Comparison of ENCODE assay signal across 9 cellular contexts in the genomic region with DNA sequence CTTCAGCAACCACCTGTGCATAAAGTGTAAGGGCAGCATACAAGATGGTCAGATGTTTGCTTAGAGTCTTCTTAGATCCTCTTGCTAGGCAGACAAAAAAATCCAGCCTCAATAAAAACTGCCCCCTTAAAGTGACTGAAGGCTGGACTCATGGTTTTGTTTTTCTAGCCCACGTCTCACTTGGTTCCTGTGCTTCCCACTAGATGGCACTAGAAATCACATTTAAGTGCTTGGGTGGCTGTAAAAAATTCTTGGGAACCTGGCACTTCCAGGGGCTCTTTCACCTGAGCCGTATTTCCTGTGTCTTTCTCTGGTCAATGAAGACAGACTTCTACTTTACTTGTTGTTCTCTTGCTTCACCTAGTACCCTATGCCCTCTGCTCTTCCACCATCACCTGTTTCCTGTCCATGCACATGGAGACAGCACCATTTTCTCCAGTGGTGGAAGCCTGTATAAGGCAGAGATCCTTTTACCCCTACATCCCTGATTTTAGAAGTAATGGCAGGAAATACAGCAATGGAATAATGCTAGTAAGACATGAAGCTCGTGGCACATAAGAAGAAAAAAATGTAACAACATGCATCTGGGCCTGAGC. TPM values are rescaled to one million over a fixed set of nuclear protein-coding genes. Genes with fewer than 3 reads are reported as not detected.
A peak's percentile ranks its signal among the peaks of the same experiment; 100 is the strongest.
DNase-seq lines count a peak whose midpoint lies in the region; ATAC-seq and TF ChIP-seq lines count a peak whose summit lies in the region.
"Had no signal": no experiment of that assay in that cellular context is flagged by ENCODE, and none has a peak within 500 bp of the region (broad histone marks: within the 10 kb centered on the region; RNA-seq: fewer than 3 reads in every experiment).

No MANE protein-coding gene starts in this region.

- H3K36me3 ChIP-seq in esophagus squamous epithelium, result peaks cover 5 to 30% (median 5%) of the 10 kb centered on the region in 3 donors

- H3K4me3 ChIP-seq in esophagus squamous epithelium, result no peak overlapping the region
- H3K4me3 ChIP-seq: skin epidermis had no signal

- DNase-seq in G401 (ENCODE audit: low spot score) (peak; percentile 88), LHCN-M2 (ENCODE audit: low read depth) (peak; percentile 40), RPMI8226 (peak; percentile 49), esophagus squamous epithelium (lab: John Stamatoyannopoulos, UW) (no peak), nephron progenitor cell (peak; percentile 40)
- no peak for DNase-seq in activated naive CD4-positive, alpha-beta T cell treated with anti-CD3 and anti-CD28 coated beads for 36 hours

- H3K27ac Mint-ChIP-seq in nephron progenitor cell, result no peak overlapping the region
- no peak overlapping the region for H3K27ac Mint-ChIP-seq in activated naive CD4-positive, alpha-beta T cell treated with anti-CD3 and anti-CD28 coated beads for 36 hours

- H3K4me1 Mint-ChIP-seq in nephron progenitor cell, result peaks cover 20% of the 10 kb centered on the region
- peaks cover 3% of the 10 kb centered on the region for H3K4me1 Mint-ChIP-seq in activated naive CD4-positive, alpha-beta T cell treated with anti-CD3 and anti-CD28 coated beads for 36 hours (ENCODE audit: low read depth)

- H3K4me3 Mint-ChIP-seq in nephron progenitor cell, result no peak overlapping the region
- no peak overlapping the region for H3K4me3 Mint-ChIP-seq in activated naive CD4-positive, alpha-beta T cell treated with anti-CD3 and anti-CD28 coated beads for 36 hours

- H3K9me3 Mint-ChIP-seq in nephron progenitor cell, result no peaks in the 10 kb centered on the region
- no peaks in the 10 kb centered on the region for H3K9me3 Mint-ChIP-seq in activated naive CD4-positive, alpha-beta T cell treated with anti-CD3 and anti-CD28 coated beads for 36 hours

- no peaks in the 10 kb centered on the region for H3K27me3 ChIP-seq in esophagus squamous epithelium

- ATAC-seq in HG03571 (IDR thresholded peaks at IDR 0.05; ENCODE audit: unreplicated experiment), result no peak
- ATAC-seq in HG02884 (IDR thresholded peaks at IDR 0.05; ENCODE audit: unreplicated experiment), result no peak

- TF ChIP-seq POLR2A in esophagus squamous epithelium (IDR thresholded peaks at IDR 0.05), result no peak

- WGBS in esophagus squamous epithelium, 2 donors, result 9 to 11% methylated on average over 3 of the region's 3 CpGs

- no peaks in the 10 kb centered on the region for H3K4me1 ChIP-seq in esophagus squamous epithelium

- intact Hi-C loops in esophagus squamous epithelium (cut with DNase I), result loop anchor here (5.0 kb wide), 1 partner anchor 181 kb away; no protein-coding TSS in a partner anchor
- intact Hi-C loops in activated naive CD4-positive, alpha-beta T cell treated with anti-CD3 and anti-CD28 coated beads for 36 hours (cut with micrococcal nuclease), result loop anchor here (1.0 to 5.0 kb wide), 3 partner anchors 116 to 626 kb away; no protein-coding TSS in a partner anchor

- peak; percentile 51 to 77 (median 68) for TF ChIP-seq CTCF in esophagus squamous epithelium (IDR thresholded peaks at IDR 0.05)
- TF ChIP-seq CTCF in nephron progenitor cell (IDR thresholded peaks at IDR 0.05), result peak; percentile 79

- peaks cover 8% of the 10 kb centered on the region for H3K36me3 Mint-ChIP-seq in nephron progenitor cell (ENCODE audit: low read depth)
- H3K36me3 Mint-ChIP-seq in activated naive CD4-positive, alpha-beta T cell treated with anti-CD3 and anti-CD28 coated beads for 36 hours (ENCODE audit: low read depth), result peaks cover 9% of the 10 kb centered on the region

- in situ Hi-C loops in G401 (cut with HindIII; ENCODE audit: low sequenced_read_pairs), result loop anchor here (25.0 kb wide), 1 partner anchor 161 kb away; no protein-coding TSS in a partner anchor

- H3K9me3 ChIP-seq in esophagus squamous epithelium, result no peaks in the 10 kb centered on the region

- CTCF ChIA-PET in activated naive CD4-positive, alpha-beta T cell treated with anti-CD3 and anti-CD28 coated beads for 36 hours (lab: Charles Lee), result interaction anchor here (0.6 to 11.8 kb wide), 29 partner anchors 8 to 927 kb away, joined by 3 to 232 read pairs (median 5); a partner anchor contains a TSS

- no peaks in the 10 kb centered on the region for H3K27me3 Mint-ChIP-seq in nephron progenitor cell (ENCODE audit: low read depth, poor library complexity)
- H3K27me3 Mint-ChIP-seq in activated naive CD4-positive, alpha-beta T cell treated with anti-CD3 and anti-CD28 coated beads for 36 hours (ENCODE audit: low read depth), result no peaks in the 10 kb centered on the region

- H3K27ac ChIP-seq in esophagus squamous epithelium, result no peak overlapping the region

RNA-seq across cellular contexts. Expression of a gene that starts 20.0 kb away (rescaled TPM):
- 40.5 and 64.3 TPM in 2 replicates for total RNA-seq in G401 (2014; rRNA removed; shearing (Covaris generic))
- total RNA-seq in LHCN-M2 (2014; rRNA removed) (31.9 and 35.9 TPM in 2 replicates), esophagus squamous epithelium (10 to 100 TPM; 14.0 to 20.8 (median 18.3) TPM)
- 27.0 TPM for polyA plus RNA-seq in LHCN-M2 (2012)
- total RNA-seq in activated naive CD4-positive, alpha-beta T cell treated with anti-CD3 and anti-CD28 coated beads for 36 hours, result 10 to 100 TPM; 39.5 to 40.9 TPM

RNA-seq across cellular contexts. Expression of a gene that starts 39.8 kb away (rescaled TPM):
- 8.3 and 13.0 TPM in 2 replicates for total RNA-seq in G401 (2014; rRNA removed; shearing (Covaris generic))
- total RNA-seq in LHCN-M2 (2014; rRNA removed) (0.13 and 0.23 TPM in 2 replicates), esophagus squamous epithelium (1 to 10 TPM in 3 of 4 donors, under 1 TPM in 1; 0.91 to 3.2 (median 1.8) TPM)
- 0.27 TPM for polyA plus RNA-seq in LHCN-M2 (2012)
- total RNA-seq in activated naive CD4-positive, alpha-beta T cell treated with anti-CD3 and anti-CD28 coated beads for 36 hours, result under 1 TPM; 0.96 to 0.98 TPM

RNA-seq across cellular contexts. Expression of a gene that starts 59.6 kb away (rescaled TPM):
- 3.0 and 4.3 TPM in 2 replicates for total RNA-seq in G401 (2014; rRNA removed; shearing (Covaris generic))
- 6.4 and 7.2 TPM in 2 replicates for total RNA-seq in LHCN-M2 (2014; rRNA removed)
- 5.0 TPM for polyA plus RNA-seq in LHCN-M2 (2012)
- total RNA-seq in esophagus squamous epithelium, result 10 to 100 TPM in 1 of 4 donors, 1 to 10 TPM in 3; 3.5 to 11.4 (median 6.3) TPM
- 10 to 100 TPM; 10.5 to 10.9 TPM for total RNA-seq in activated naive CD4-positive, alpha-beta T cell treated with anti-CD3 and anti-CD28 coated beads for 36 hours

Comparison
In these comparisons a context has a peak if more than half of its experiments do, and no peak if none do; other contexts are left out.
1. DNase-seq: peak in G401 (single experiment), LHCN-M2 (single experiment), RPMI8226 (single experiment) and nephron progenitor cell (single experiment); none in esophagus squamous epithelium (single experiment) and activated naive CD4-positive, alpha-beta T cell treated with anti-CD3 and anti-CD28 coated beads for 36 hours (single experiment).